Comparison of ENCODE assay signal across 8 cellular contexts in the genomic region with DNA sequence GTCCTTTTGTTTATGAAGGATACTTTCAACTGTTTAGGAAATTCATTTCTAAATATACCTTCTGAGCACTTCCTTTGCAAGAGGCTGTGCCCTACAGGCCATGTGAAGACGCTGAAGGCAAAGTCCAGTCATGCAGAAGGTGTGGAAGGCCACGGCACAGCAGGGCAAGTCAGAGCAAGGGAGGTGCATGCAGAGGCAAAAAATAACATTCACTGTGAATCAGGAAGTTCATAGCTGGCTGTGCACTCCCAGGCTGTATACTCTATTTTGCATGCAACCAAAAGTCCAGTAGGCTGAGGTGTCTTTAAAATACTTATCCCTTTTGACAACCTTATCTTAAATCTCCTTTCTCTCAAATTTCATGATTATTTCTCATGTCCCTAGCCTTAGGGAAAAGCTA. TPM values are rescaled to one million over a fixed set of nuclear protein-coding genes. Genes with fewer than 3 reads are reported as not detected.
A peak's percentile ranks its signal among the peaks of the same experiment; 100 is the strongest.
DNase-seq lines count a peak whose midpoint lies in the region; ATAC-seq, FAIRE-seq and TF ChIP-seq lines count a peak whose summit lies in the region.

No MANE protein-coding gene starts in this region.

- FAIRE-seq in D721Med (lab: Jason Lieb, UNC), result no peak

- peaks cover 66 to 80% (median 70%) of the 10 kb centered on the region in 3 donors for H3K4me1 Mint-ChIP-seq in CD8-positive, alpha-beta memory T cell

- no peak overlapping the region for H3K4me3 ChIP-seq in CD8-positive, alpha-beta memory T cell (ENCODE audit: low read length)
- H3K4me3 ChIP-seq in adrenal gland (no peak overlapping the region), liver (ENCODE audit: low read depth in 1 of 3, low read length in 3 of 3) (no peak overlapping the region)

- H3K27ac Mint-ChIP-seq in CD8-positive, alpha-beta memory T cell, result peak overlapping the region in 2 of 8 donors; percentile 39 to 59

- H3K27me3 Mint-ChIP-seq in CD8-positive, alpha-beta memory T cell, result no peaks in the 10 kb centered on the region

- peak overlapping the region in 4 of 7 donors; percentile 1 to 39 (median 13) for H3K4me3 Mint-ChIP-seq in CD8-positive, alpha-beta memory T cell

- no peak overlapping the region for H3K27ac ChIP-seq in CD8-positive, alpha-beta memory T cell (ENCODE audit: low read depth, low read length)
- H3K27ac ChIP-seq in adrenal gland (no peak overlapping the region), liver (ENCODE audit: low read depth in 1 of 2, low read length in 2 of 2) (no peak overlapping the region)

- POLR2A ChIA-PET in CD8-positive, alpha-beta memory T cell (lab: Charles Lee), result no interaction called here

- DNase-seq in CD8-positive, alpha-beta memory T cell, result no peak
- DNase-seq in HT1080 (ENCODE audit: low read depth) (peak; percentile 49), adrenal gland (peak; percentile 34 to 70 (median 42)), NCI-H345 treated with DMSO at 0.1 percent for 48 hours (lab: John Stamatoyannopoulos, UW; ENCODE audit: unreplicated experiment) (no peak), D721Med (ENCODE audit: insufficient read length, low spot score) (no peak)

- intact Hi-C loops in adrenal gland (cut with DNase I), result loop anchor here in 1 of 2 donors (10.0 kb wide), 1 partner anchor 53 kb away; the partner anchor contains the start of gene GNAQ

- no peaks in the 10 kb centered on the region for H3K36me3 ChIP-seq in CD8-positive, alpha-beta memory T cell (ENCODE audit: insufficient read depth, low read length)
- H3K36me3 ChIP-seq in adrenal gland (replicated peaks in 1 of 2) (no peaks in the 10 kb centered on the region), liver (ENCODE audit: control insufficient read depth in 4 of 4, insufficient read depth in 3 of 4, low read depth in 1 of 4, low read length in 3 of 4) (peaks cover 0 to 3% (median 0%) of the 10 kb centered on the region in 4 donors)

- no peak overlapping the region for H3K9ac ChIP-seq in liver (ENCODE audit: low read depth in 1 of 2, low read length in 2 of 2)

- H3K4me1 ChIP-seq in CD8-positive, alpha-beta memory T cell (ENCODE audit: insufficient read depth, low read length), result peaks cover 60% of the 10 kb centered on the region
- peaks cover 16 to 66% of the 10 kb centered on the region in 2 donors for H3K4me1 ChIP-seq in adrenal gland (replicated peaks in 1 of 2)
- H3K4me1 ChIP-seq in liver (ENCODE audit: control insufficient read depth in 4 of 4, insufficient read depth in 4 of 4, low read length in 3 of 4), result peaks cover 5 to 36% (median 20%) of the 10 kb centered on the region in 4 donors

- CTCF ChIA-PET in CD8-positive, alpha-beta memory T cell (lab: Charles Lee), result no interaction called here

- H3K9me3 Mint-ChIP-seq in CD8-positive, alpha-beta memory T cell, result no peaks in the 10 kb centered on the region

- ATAC-seq in HG02973 (IDR thresholded peaks at IDR 0.05; ENCODE audit: unreplicated experiment) (no peak), HG03159 (IDR thresholded peaks at IDR 0.05; ENCODE audit: unreplicated experiment) (no peak)

- TF ChIP-seq CTCF in adrenal gland (IDR thresholded peaks at IDR 0.05) (peak in 2 of 6 experiments; percentile 6 to 9), liver (IDR thresholded peaks at IDR 0.05; ENCODE audit: low read depth, low read length, missing input control) (no peak), D721Med (IDR thresholded peaks at IDR 0.05; ENCODE audit: insufficient read depth, missing control alignments) (no peak)

- peak in 1 of 2 donors; percentile 40 for TF ChIP-seq RAD21 in liver (IDR thresholded peaks at IDR 0.05)

- no peaks in the 10 kb centered on the region for H3K27me3 ChIP-seq in CD8-positive, alpha-beta memory T cell (ENCODE audit: insufficient read depth, low read length, poor library complexity, severe bottlenecking)
- H3K27me3 ChIP-seq in adrenal gland (no peaks in the 10 kb centered on the region), liver (ENCODE audit: control insufficient read depth in 4 of 4, insufficient read depth in 4 of 4, low read length in 3 of 4) (no peaks in the 10 kb centered on the region)

- H3K36me3 Mint-ChIP-seq in CD8-positive, alpha-beta memory T cell, result no peaks in the 10 kb centered on the region

- no peaks in the 10 kb centered on the region for H3K9me3 ChIP-seq in CD8-positive, alpha-beta memory T cell (ENCODE audit: low read length)
- H3K9me3 ChIP-seq in adrenal gland (replicated peaks in 1 of 3) (no peaks in the 10 kb centered on the region), liver (ENCODE audit: control insufficient read depth in 4 of 4, low read length in 3 of 4) (no peaks in the 10 kb centered on the region)

- no peak for TF ChIP-seq POLR2A in adrenal gland (IDR thresholded peaks at IDR 0.05)

- WGBS in adrenal gland, 4 donors, result 5 to 10% (median 8%) methylated on average over 2 of the region's 2 CpGs
- WGBS in liver, result 9% methylated on average over 2 of the region's 2 CpGs

TF ChIP-seq in liver, 16 proteins besides CTCF, POLR2A, EP300 and RAD21:
- no peak for TF ChIP-seq YY1 (IDR thresholded peaks at IDR 0.05)
- TF ChIP-seq HNF4A (conservative IDR thresholded peaks at IDR 0.05), result peak in 1 of 2 donors; percentile 13
- TF ChIP-seq NR2F2 (IDR thresholded peaks at IDR 0.05), result peak; percentile 39
- peak; percentile 6 for TF ChIP-seq SP1 (IDR thresholded peaks at IDR 0.05)

RNA-seq across cellular contexts. Expression of gene GNAQ, which starts 50.3 kb away (rescaled TPM):
- 10 to 100 TPM; 17.1 to 19.8 TPM for total RNA-seq in CD8-positive, alpha-beta memory T cell
- 7.5 TPM for polyA plus RNA-seq in CD8-positive, alpha-beta memory T cell
- 12.0 and 14.6 TPM in 2 replicates for total RNA-seq in HT1080 (2014; rRNA removed; shearing (Covaris generic))
- polyA plus RNA-seq in HT1080 (2015; cell fraction: cytosol; rRNA removed), result 18.7 and 26.2 TPM in 2 replicates
- polyA plus RNA-seq in HT1080 (2015; cell fraction: nucleus; rRNA removed), result 29.2 and 31.2 TPM in 2 replicates
- total RNA-seq in adrenal gland (10 to 100 TPM; 36.3 to 71.7 (median 51.6) TPM), liver (10 to 100 TPM; 15.7 to 19.6 TPM)
- polyA plus RNA-seq in adrenal gland (10 to 100 TPM; 15.8 to 44.2 (median 24.6) TPM), liver (1 to 10 TPM; 6.8 to 9.5 TPM)

Comparison
In these comparisons a context has a peak if more than half of its experiments do, and no peak if none do; other contexts are left out.
1. DNase-seq: peak in HT1080 (single experiment) and adrenal gland (7 of 7); none in CD8-positive, alpha-beta memory T cell (0 of 5), NCI-H345 treated with DMSO at 0.1 percent for 48 hours (single experiment) and D721Med (single experiment).